Comparison of ENCODE assay signal across 17 cellular contexts in the genomic region with DNA sequence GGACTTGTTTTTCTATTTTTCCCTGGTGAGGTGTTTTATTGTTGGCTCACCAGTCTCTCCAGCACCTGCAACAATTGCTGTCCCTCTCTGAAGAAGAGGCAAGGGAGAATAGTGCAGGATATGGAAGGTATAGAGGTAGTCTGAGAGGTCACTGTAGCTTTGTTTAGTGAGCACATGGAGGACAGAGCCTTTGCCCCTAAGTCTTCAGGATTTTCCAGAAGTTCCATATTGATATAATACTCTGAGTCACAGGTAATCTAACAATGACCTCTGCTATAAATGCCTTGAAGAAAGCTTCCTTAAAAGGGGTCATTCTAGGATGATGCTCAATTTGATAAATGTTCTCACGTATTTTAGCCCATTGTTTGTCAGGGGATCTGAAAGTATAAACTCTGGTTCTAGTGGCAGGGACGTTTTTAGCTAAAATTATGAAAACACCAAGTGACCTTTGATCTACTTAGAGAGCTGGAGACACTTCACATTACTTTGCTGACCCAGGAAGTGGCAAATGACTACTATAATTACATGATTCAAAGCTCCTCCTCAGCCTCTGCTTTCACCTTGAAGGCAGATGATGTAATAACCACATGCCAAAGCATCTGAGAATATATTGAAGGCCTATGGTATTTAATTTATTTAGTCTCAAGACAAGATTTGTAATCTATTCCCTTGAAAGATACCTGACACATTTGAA.
DNase-seq lines count a peak whose midpoint lies in the region; ATAC-seq and TF ChIP-seq lines count a peak whose summit lies in the region.
"Had no signal": no experiment of that assay in that cellular context is flagged by ENCODE, and none has a peak within 500 bp of the region (broad histone marks: within the 10 kb centered on the region; RNA-seq: fewer than 3 reads in every experiment).

No MANE protein-coding gene starts in this region.

- no peak overlapping the region for H3K4me2 ChIP-seq in hepatocyte
- H3K4me2 ChIP-seq: KMS-11 had no signal

- H3K4me3 ChIP-seq in SJCRH30 = no peak overlapping the region
- no peak overlapping the region for H3K4me3 ChIP-seq in hepatocyte
- H3K4me3 ChIP-seq: lung had no signal

- no peak overlapping the region for H2AFZ ChIP-seq in hepatocyte

- DNase-seq in GM13977 (ENCODE audit: low spot score) (peak; percentile 19), SJCRH30 (peak in 1 of 2 experiments; percentile 33), left colon (no peak), hepatocyte (ENCODE audit: low spot score) (no peak), NCI-H2171 (lab: John Stamatoyannopoulos, UW) (no peak), NCI-H2196 (lab: John Stamatoyannopoulos, UW; ENCODE audit: unreplicated experiment) (no peak), head of caudate nucleus (no peak)
- DNase-seq: activated CD4-positive, alpha-beta T cell treated with anti-CD3 and anti-CD28 coated beads for 1 hour; activated naive CD8-positive, alpha-beta T cell treated with anti-CD3 and anti-CD28 coated beads, Interleukin-2, amount 10 ng/mL, durations not matched to agents 7 days and 5 days; activated T-cell treated with anti-CD3 and anti-CD28 coated beads, Interleukin-2, amount 50 U/mL, for 1 hour; NCI-H2081; small intestine; T-helper 1 cell had no signal

- peak overlapping the region; percentile 2; the same call in 1 of the 2 replicates for H3K27ac ChIP-seq in SJCRH30
- H3K27ac ChIP-seq in hepatocyte = no peak overlapping the region
- H3K27ac ChIP-seq: KMS-11, neutrophil had no signal

- in situ Hi-C loops in GM13977 (cut with MboI; ENCODE audit: low pct_unique_long_range_greater_than_20kb, low sequenced_read_pairs, unreplicated experiment) = no loop called here

- no peak for TF ChIP-seq CTCF in GM13977 (IDR thresholded peaks at IDR 0.05; ENCODE audit: extremely low read depth, insufficient read depth, missing control alignments)
- no peak for TF ChIP-seq CTCF in hepatocyte (IDR thresholded peaks at IDR 0.05; ENCODE audit: poor library complexity)

- H3K9me2 ChIP-seq in hepatocyte (replicated peaks; ENCODE audit: insufficient read depth) = no peaks in the 10 kb centered on the region

- H3K9me3 ChIP-seq in SJCRH30 (replicated peaks) = no peaks in the 10 kb centered on the region
- H3K9me3 ChIP-seq in hepatocyte (ENCODE audit: low read depth) = no peaks in the 10 kb centered on the region
- H3K9me3 ChIP-seq: neutrophil had no signal

- intact Hi-C loops in left colon (cut with DNase I, micrococcal nuclease) (no loop called here), head of caudate nucleus (cut with DNase I) (no loop called here)

- H3K36me3 ChIP-seq in SJCRH30 = no peaks in the 10 kb centered on the region
- H3K36me3 ChIP-seq in hepatocyte (replicated peaks; ENCODE audit: insufficient read depth, low read depth) = no peaks in the 10 kb centered on the region
- H3K36me3 ChIP-seq: neutrophil had no signal

- ATAC-seq in HG03520 (IDR thresholded peaks at IDR 0.05; ENCODE audit: unreplicated experiment) = peak; percentile 72
- peak; percentile 60 for ATAC-seq in left colon

- WGBS in hepatocyte (ENCODE audit: low lambda C conversion rate, missing lambda C conversion rate) = 44% methylated on average over 2 of the region's 2 CpGs

- H3K4me1 ChIP-seq in SJCRH30 (peaks cover 12% of the 10 kb centered on the region), hepatocyte (ENCODE audit: insufficient read depth) (no peaks in the 10 kb centered on the region)

- no peaks in the 10 kb centered on the region for H4K20me1 ChIP-seq in hepatocyte (ENCODE audit: insufficient read depth, poor library complexity, severe bottlenecking)

- no peaks in the 10 kb centered on the region for H3K79me2 ChIP-seq in hepatocyte

- H3K27me3 ChIP-seq in SJCRH30 (no peaks in the 10 kb centered on the region), hepatocyte (no peaks in the 10 kb centered on the region)
- H3K27me3 ChIP-seq: neutrophil had no signal
